ENCODE assay signal across 15 cellular contexts in genomic region chr9:33106372-33106771, GRCh38. TPM values are rescaled to one million over a fixed set of nuclear protein-coding genes. Genes with fewer than 3 reads are reported as not detected.
DNase-seq lines count a peak whose midpoint lies in the region; ATAC-seq and TF ChIP-seq lines count a peak whose summit lies in the region.
"Had no signal": no experiment of that assay in that cellular context is flagged by ENCODE, and none has a peak within 500 bp of the region (broad histone marks: within the 10 kb centered on the region; RNA-seq: fewer than 3 reads in every experiment).

No MANE protein-coding gene starts in this region.

- H3K36me3 Mint-ChIP-seq in CD4-positive, alpha-beta memory T cell = peaks cover 6 to 13% of the 10 kb centered on the region in 2 donors
- H3K36me3 Mint-ChIP-seq in activated CD8-positive, alpha-beta T cell treated with anti-CD3 and anti-CD28 coated beads, Interleukin-2, amount 10 ng/mL, durations not matched to agents 7 days and 5 days (ENCODE audit: low read depth) = peaks cover 2% of the 10 kb centered on the region

- DNase-seq in CD4-positive, alpha-beta memory T cell = no peak
- DNase-seq in Panc1 (ENCODE audit: low read depth, low spot score) = no peak
- no peak for DNase-seq in right cardiac atrium
- DNase-seq in gastrocnemius medialis = no peak
- no peak for DNase-seq in G401 (ENCODE audit: low spot score)
- DNase-seq in activated CD8-positive, alpha-beta T cell treated with anti-CD3 and anti-CD28 coated beads, Interleukin-2, amount 10 ng/mL, durations not matched to agents 7 days and 5 days = no peak
- no peak for DNase-seq in effector memory CD4-positive, alpha-beta T cell
- no peak for DNase-seq in stimulated activated CD4-positive, alpha-beta T cell treated with anti-CD3 and anti-CD28 coated beads, Interleukin-4, amount 100 ng/mL, for 1 hour
- DNase-seq: activated CD4-positive, alpha-beta T cell treated with anti-CD3 and anti-CD28 coated beads, Interleukin-2, amount 50 U/mL, for 48 hours; activated naive CD4-positive, alpha-beta T cell treated with Interleukin-2 at 50 U/mL for 16 hours; Karpas-422; NCI-H1694 treated with DMSO at 0.1 percent for 48 hours; NCI-H524 treated with DMSO at 0.1 percent for 48 hours; posterior cingulate gyrus had no signal

- no peaks in the 10 kb centered on the region for H3K27me3 Mint-ChIP-seq in CD4-positive, alpha-beta memory T cell
- H3K27me3 Mint-ChIP-seq in activated CD8-positive, alpha-beta T cell treated with anti-CD3 and anti-CD28 coated beads, Interleukin-2, amount 10 ng/mL, durations not matched to agents 7 days and 5 days (ENCODE audit: low read depth) = no peaks in the 10 kb centered on the region

- H3K27ac Mint-ChIP-seq in CD4-positive, alpha-beta memory T cell = peak overlapping the region in 6 of 7 donors; percentile 15 to 82 (median 60)
- no peak overlapping the region for H3K27ac Mint-ChIP-seq in activated CD8-positive, alpha-beta T cell treated with anti-CD3 and anti-CD28 coated beads, Interleukin-2, amount 10 ng/mL, durations not matched to agents 7 days and 5 days

- in situ Hi-C loops in Panc1 (cut with HindIII; ENCODE audit: low pct_unique_long_range_greater_than_20kb, low sequenced_read_pairs) (no loop called here), gastrocnemius medialis (cut with MboI; ENCODE audit: low sequenced_read_pairs in 4 of 4) (no loop called here), G401 (cut with HindIII; ENCODE audit: low sequenced_read_pairs) (no loop called here)

- CTCF ChIA-PET in CD4-positive, alpha-beta memory T cell (lab: Charles Lee; ENCODE audit: partially characterized antibody) = interaction anchor here (1.3 kb wide), 2 partner anchors 52 to 65 kb away, joined by 3 to 7 read pairs; no protein-coding TSS in a partner anchor
- CTCF ChIA-PET in Panc1 (lab: Charles Lee) = no interaction called here
- CTCF ChIA-PET in activated CD8-positive, alpha-beta T cell treated with anti-CD3 and anti-CD28 coated beads, Interleukin-2, amount 10 ng/mL, durations not matched to agents 7 days and 5 days (lab: Charles Lee) = no interaction called here

- intact Hi-C loops in CD4-positive, alpha-beta memory T cell (cut with micrococcal nuclease) = no loop called here
- intact Hi-C loops in Panc1 (cut with micrococcal nuclease; ENCODE audit: unreplicated experiment) = no loop called here
- intact Hi-C loops in right cardiac atrium (cut with DNase I) = no loop called here
- intact Hi-C loops in gastrocnemius medialis (cut with DNase I; ENCODE audit: low total_unique reads) = loop anchor here (2.0 kb wide), 1 partner anchor 26 kb away; no protein-coding TSS in a partner anchor

- TF ChIP-seq CTCF in Panc1 (IDR thresholded peaks at IDR 0.05) (no peak), gastrocnemius medialis (IDR thresholded peaks at IDR 0.05 in 4 of 5, conservative IDR thresholded peaks at IDR 0.05 in 1 of 5) (no peak)

- no peak overlapping the region for H3K4me3 ChIP-seq in CD4-positive, alpha-beta memory T cell (ENCODE audit: low read length in 2 of 2)
- H3K4me3 ChIP-seq in Panc1 (ENCODE audit: low read depth in 2 of 2, low read length in 2 of 2) (no peak overlapping the region), right cardiac atrium (ENCODE audit: low read length) (no peak overlapping the region), gastrocnemius medialis (no peak overlapping the region)
- H3K4me3 ChIP-seq in effector memory CD4-positive, alpha-beta T cell (ENCODE audit: insufficient read depth, low read depth, low read length, poor library complexity, severe bottlenecking) = no peak overlapping the region
- H3K4me3 ChIP-seq: cardiac muscle cell had no signal

- no peaks in the 10 kb centered on the region for H3K27me3 ChIP-seq in CD4-positive, alpha-beta memory T cell (ENCODE audit: insufficient read depth, low read length)
- H3K27me3 ChIP-seq in Panc1 (ENCODE audit: control insufficient read depth, insufficient read depth, low read length) = no peaks in the 10 kb centered on the region
- H3K27me3 ChIP-seq in right cardiac atrium (ENCODE audit: control insufficient read depth, insufficient read depth) = no peaks in the 10 kb centered on the region
- H3K27me3 ChIP-seq in gastrocnemius medialis = no peaks in the 10 kb centered on the region
- no peaks in the 10 kb centered on the region for H3K27me3 ChIP-seq in effector memory CD4-positive, alpha-beta T cell (replicated peaks; ENCODE audit: control insufficient read depth, insufficient read depth, low read length, poor library complexity, severe bottlenecking)
- H3K27me3 ChIP-seq: cardiac muscle cell had no signal

- H3K4me1 Mint-ChIP-seq in CD4-positive, alpha-beta memory T cell = peaks cover 0 to 8% (median 4%) of the 10 kb centered on the region in 4 donors
- H3K4me1 Mint-ChIP-seq in activated CD8-positive, alpha-beta T cell treated with anti-CD3 and anti-CD28 coated beads, Interleukin-2, amount 10 ng/mL, durations not matched to agents 7 days and 5 days (ENCODE audit: low read depth) = peaks cover 6% of the 10 kb centered on the region

- BruUV-seq in Panc1 (replicated peaks; lab: Mats Ljungman, UMichigan) = no TSS peak

- no peaks in the 10 kb centered on the region for H3K36me3 ChIP-seq in CD4-positive, alpha-beta memory T cell (ENCODE audit: insufficient read depth, low read length)
- H3K36me3 ChIP-seq in Panc1 (ENCODE audit: control insufficient read depth, insufficient read depth, low read length) (no peaks in the 10 kb centered on the region), gastrocnemius medialis (peaks cover 0 to 6% of the 10 kb centered on the region in 2 donors)
- H3K36me3 ChIP-seq in effector memory CD4-positive, alpha-beta T cell (ENCODE audit: control insufficient read depth, insufficient read depth, low read length) = no peaks in the 10 kb centered on the region
- H3K36me3 ChIP-seq: cardiac muscle cell had no signal

- H3K4me3 Mint-ChIP-seq in CD4-positive, alpha-beta memory T cell = no peak overlapping the region
- H3K4me3 Mint-ChIP-seq in activated CD8-positive, alpha-beta T cell treated with anti-CD3 and anti-CD28 coated beads, Interleukin-2, amount 10 ng/mL, durations not matched to agents 7 days and 5 days = no peak overlapping the region

- H3K9me3 Mint-ChIP-seq in CD4-positive, alpha-beta memory T cell = no peaks in the 10 kb centered on the region
- no peaks in the 10 kb centered on the region for H3K9me3 Mint-ChIP-seq in activated CD8-positive, alpha-beta T cell treated with anti-CD3 and anti-CD28 coated beads, Interleukin-2, amount 10 ng/mL, durations not matched to agents 7 days and 5 days (ENCODE audit: insufficient read depth)

- 58% methylated on average over 4 of the region's 4 CpGs for WGBS in right cardiac atrium

- H3K27ac ChIP-seq in CD4-positive, alpha-beta memory T cell (ENCODE audit: low read depth, low read length) = no peak overlapping the region
- H3K27ac ChIP-seq in Panc1 (ENCODE audit: low read length) (no peak overlapping the region), right cardiac atrium (ENCODE audit: low read length) (peak overlapping the region; percentile 51), gastrocnemius medialis (peak overlapping the region; percentile 68 to 76 (median 73))
- no peak overlapping the region for H3K27ac ChIP-seq in effector memory CD4-positive, alpha-beta T cell (ENCODE audit: insufficient read depth, low read length, poor library complexity, severe bottlenecking)
- H3K27ac ChIP-seq: cardiac muscle cell had no signal

- H3K4me1 ChIP-seq in CD4-positive, alpha-beta memory T cell (ENCODE audit: insufficient read depth, low read length) = no peaks in the 10 kb centered on the region
- peaks cover under 1% of the 10 kb centered on the region; the same call in 1 of the 2 replicates for H3K4me1 ChIP-seq in Panc1 (ENCODE audit: control insufficient read depth, insufficient read depth, low read length)
- H3K4me1 ChIP-seq in right cardiac atrium (ENCODE audit: control insufficient read depth, insufficient read depth, low read length) = peaks cover 19% of the 10 kb centered on the region
- H3K4me1 ChIP-seq in gastrocnemius medialis = peaks cover 24 to 31% of the 10 kb centered on the region in 2 donors
- H3K4me1 ChIP-seq in effector memory CD4-positive, alpha-beta T cell (ENCODE audit: control insufficient read depth, insufficient read depth, low read length, poor library complexity, severe bottlenecking) = no peaks in the 10 kb centered on the region

- no peak for TF ChIP-seq POLR2A in gastrocnemius medialis (IDR thresholded peaks at IDR 0.05)

- ATAC-seq in Panc1 (peak; percentile 8; the same call in 1 of the 2 replicates), right cardiac atrium (no peak), gastrocnemius medialis (no peak)
- ATAC-seq in activated CD8-positive, alpha-beta T cell treated with anti-CD3 and anti-CD28 coated beads, Interleukin-2, amount 10 ng/mL, durations not matched to agents 7 days and 5 days = no peak

- POLR2A ChIA-PET in CD4-positive, alpha-beta memory T cell (lab: Charles Lee; ENCODE audit: partially characterized antibody) = interaction anchor here (1.1 kb wide), 1 partner anchor 29 kb away, joined by 3 read pairs; the partner anchor contains the start of gene SMU1
- POLR2A ChIA-PET in Panc1 (lab: Charles Lee) = no interaction called here
- POLR2A ChIA-PET in activated CD8-positive, alpha-beta T cell treated with anti-CD3 and anti-CD28 coated beads, Interleukin-2, amount 10 ng/mL, durations not matched to agents 7 days and 5 days (lab: Charles Lee) = no interaction called here

- H3K9me3 ChIP-seq in CD4-positive, alpha-beta memory T cell (ENCODE audit: control insufficient read depth in 1 of 2, low read length in 2 of 2) = no peaks in the 10 kb centered on the region
- H3K9me3 ChIP-seq in Panc1 (ENCODE audit: control insufficient read depth, insufficient read depth, low read depth, low read length) = no peaks in the 10 kb centered on the region
- no peaks in the 10 kb centered on the region for H3K9me3 ChIP-seq in right cardiac atrium (ENCODE audit: control insufficient read depth, low read length)
- no peaks in the 10 kb centered on the region for H3K9me3 ChIP-seq in gastrocnemius medialis
- no peaks in the 10 kb centered on the region for H3K9me3 ChIP-seq in effector memory CD4-positive, alpha-beta T cell (ENCODE audit: control insufficient read depth, low read length)

RNA-seq across cellular contexts. Expression of gene SMU1, which starts 29.9 kb away (rescaled TPM):
- 10 to 100 TPM; 30.9 to 31.6 TPM for total RNA-seq in CD4-positive, alpha-beta memory T cell
- 10 to 100 TPM; 21.8 to 33.0 TPM for polyA plus RNA-seq in CD4-positive, alpha-beta memory T cell
- total RNA-seq in Panc1 (2021; ENCODE audit: unreplicated experiment) = 30.3 TPM
- polyA plus RNA-seq in Panc1 (2012; ENCODE audit: insufficient read length) = 14.1 TPM
- 10 to 100 TPM; 16.6 to 17.3 (median 17.0) TPM for total RNA-seq in right cardiac atrium
- 9.4 TPM for polyA plus RNA-seq in right cardiac atrium
- 10 to 100 TPM; 12.5 to 15.3 (median 13.6) TPM for total RNA-seq in gastrocnemius medialis
- 34.4 and 49.4 TPM in 2 replicates for total RNA-seq in G401 (2014; rRNA removed; shearing (Covaris generic))
- 10 to 100 TPM; 21.7 to 22.6 TPM for total RNA-seq in activated CD8-positive, alpha-beta T cell treated with anti-CD3 and anti-CD28 coated beads, Interleukin-2, amount 10 ng/mL, durations not matched to agents 7 days and 5 days

Comparison
In these comparisons a context has a peak if more than half of its experiments do, and no peak if none do; other contexts are left out.
1. H3K27ac ChIP-seq: peak in right cardiac atrium (single experiment) and gastrocnemius medialis (4 of 4); none in CD4-positive, alpha-beta memory T cell (single experiment), Panc1 (single experiment) and effector memory CD4-positive, alpha-beta T cell (single experiment).